In the genomic region with DNA sequence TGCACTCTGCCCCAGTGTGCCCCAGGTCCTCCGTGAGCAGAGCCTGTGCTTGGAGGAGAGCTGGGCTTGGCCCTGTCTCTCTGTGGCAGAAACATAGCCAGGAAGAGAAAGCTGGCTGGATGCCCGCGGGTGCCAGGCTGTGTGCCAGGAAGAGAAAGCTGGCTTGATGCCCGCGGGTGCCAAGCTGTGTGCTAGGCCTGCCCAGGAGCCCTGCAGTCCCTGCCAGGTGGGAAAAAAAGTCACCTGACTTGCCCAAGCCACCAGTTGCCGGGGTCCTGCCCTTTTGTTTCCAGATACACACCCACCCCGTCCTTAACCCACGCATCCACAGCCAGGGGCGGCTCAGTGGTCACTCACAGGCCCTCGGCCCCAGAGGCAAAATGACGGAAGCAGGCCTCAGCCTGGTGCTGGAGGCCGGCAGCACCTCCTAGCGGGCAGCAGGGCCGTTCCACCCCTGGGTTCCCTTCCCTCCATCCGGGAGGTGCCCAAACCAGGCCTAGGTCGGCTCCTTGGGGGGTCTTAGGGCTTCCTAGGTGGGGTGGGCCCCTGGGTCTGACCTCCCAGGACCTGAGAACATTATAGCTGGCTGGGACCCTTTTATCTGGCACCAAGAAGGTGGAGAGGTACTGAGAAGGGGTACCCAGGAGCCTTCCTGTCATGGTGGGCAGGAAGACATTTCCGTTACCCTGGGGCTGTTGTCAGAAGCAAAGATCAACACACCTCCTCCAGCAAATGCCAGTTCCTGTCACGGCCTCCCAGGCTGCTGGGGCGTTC, we compare ENCODE assay signal across 1 cellular context.
TF ChIP-seq lines count a peak whose summit lies in the region.

No MANE protein-coding gene starts in this region.

TF ChIP-seq in HepG2, 621 proteins besides CTCF, POLR2A, EP300 and RAD21 (continued from another document and continues in another):
- TF ChIP-seq, protein P1, sequence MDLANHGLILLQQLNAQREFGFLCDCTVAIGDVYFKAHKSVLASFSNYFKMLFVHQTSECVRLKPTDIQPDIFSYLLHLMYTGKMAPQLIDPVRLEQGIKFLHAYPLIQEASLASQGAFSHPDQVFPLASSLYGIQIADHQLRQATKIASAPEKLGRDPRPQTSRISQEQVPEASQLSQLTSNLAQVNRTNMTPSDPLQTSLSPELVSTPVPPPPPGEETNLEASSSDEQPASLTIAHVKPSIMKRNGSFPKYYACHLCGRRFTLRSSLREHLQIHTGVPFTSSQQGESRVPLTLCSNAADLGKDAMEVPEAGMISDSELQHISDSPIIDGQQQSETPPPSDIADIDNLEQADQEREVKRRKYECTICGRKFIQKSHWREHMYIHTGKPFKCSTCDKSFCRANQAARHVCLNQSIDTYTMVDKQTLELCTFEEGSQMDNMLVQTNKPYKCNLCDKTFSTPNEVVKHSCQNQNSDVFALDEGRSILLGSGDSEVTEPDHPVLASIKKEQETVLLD (CRISPR knock-in tag; IDR thresholded peaks at IDR 0.05; ENCODE audit: low read depth), result no peak
- TF ChIP-seq, protein P2, sequence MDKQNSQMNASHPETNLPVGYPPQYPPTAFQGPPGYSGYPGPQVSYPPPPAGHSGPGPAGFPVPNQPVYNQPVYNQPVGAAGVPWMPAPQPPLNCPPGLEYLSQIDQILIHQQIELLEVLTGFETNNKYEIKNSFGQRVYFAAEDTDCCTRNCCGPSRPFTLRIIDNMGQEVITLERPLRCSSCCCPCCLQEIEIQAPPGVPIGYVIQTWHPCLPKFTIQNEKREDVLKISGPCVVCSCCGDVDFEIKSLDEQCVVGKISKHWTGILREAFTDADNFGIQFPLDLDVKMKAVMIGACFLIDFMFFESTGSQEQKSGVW (CRISPR knock-in tag; IDR thresholded peaks at IDR 0.05; ENCODE audit: borderline replicate concordance), result no peak
- TF ChIP-seq, protein P3, sequence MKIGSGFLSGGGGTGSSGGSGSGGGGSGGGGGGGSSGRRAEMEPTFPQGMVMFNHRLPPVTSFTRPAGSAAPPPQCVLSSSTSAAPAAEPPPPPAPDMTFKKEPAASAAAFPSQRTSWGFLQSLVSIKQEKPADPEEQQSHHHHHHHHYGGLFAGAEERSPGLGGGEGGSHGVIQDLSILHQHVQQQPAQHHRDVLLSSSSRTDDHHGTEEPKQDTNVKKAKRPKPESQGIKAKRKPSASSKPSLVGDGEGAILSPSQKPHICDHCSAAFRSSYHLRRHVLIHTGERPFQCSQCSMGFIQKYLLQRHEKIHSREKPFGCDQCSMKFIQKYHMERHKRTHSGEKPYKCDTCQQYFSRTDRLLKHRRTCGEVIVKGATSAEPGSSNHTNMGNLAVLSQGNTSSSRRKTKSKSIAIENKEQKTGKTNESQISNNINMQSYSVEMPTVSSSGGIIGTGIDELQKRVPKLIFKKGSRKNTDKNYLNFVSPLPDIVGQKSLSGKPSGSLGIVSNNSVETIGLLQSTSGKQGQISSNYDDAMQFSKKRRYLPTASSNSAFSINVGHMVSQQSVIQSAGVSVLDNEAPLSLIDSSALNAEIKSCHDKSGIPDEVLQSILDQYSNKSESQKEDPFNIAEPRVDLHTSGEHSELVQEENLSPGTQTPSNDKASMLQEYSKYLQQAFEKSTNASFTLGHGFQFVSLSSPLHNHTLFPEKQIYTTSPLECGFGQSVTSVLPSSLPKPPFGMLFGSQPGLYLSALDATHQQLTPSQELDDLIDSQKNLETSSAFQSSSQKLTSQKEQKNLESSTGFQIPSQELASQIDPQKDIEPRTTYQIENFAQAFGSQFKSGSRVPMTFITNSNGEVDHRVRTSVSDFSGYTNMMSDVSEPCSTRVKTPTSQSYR (CRISPR knock-in tag; IDR thresholded peaks at IDR 0.05; ENCODE audit: borderline replicate concordance), result no peak
- TF ChIP-seq ZNF672 (CRISPR knock-in tag; IDR thresholded peaks at IDR 0.05) (no peak), MED8 (CRISPR knock-in tag; IDR thresholded peaks at IDR 0.05; ENCODE audit: insufficient replicate concordance) (no peak), STAT5B (CRISPR knock-in tag; IDR thresholded peaks at IDR 0.05) (no peak), NFKBIZ (CRISPR knock-in tag; IDR thresholded peaks at IDR 0.05) (0 out of 2 replicates have a peak, but pooled peaks have one; percentile 28), RCOR2 (CRISPR knock-in tag; IDR thresholded peaks at IDR 0.05) (no peak), ZFP82 (CRISPR knock-in tag; IDR thresholded peaks at IDR 0.05; ENCODE audit: borderline replicate concordance) (no peak), ZNF670 (CRISPR knock-in tag; IDR thresholded peaks at IDR 0.05; ENCODE audit: borderline replicate concordance) (no peak), REPIN1 (CRISPR knock-in tag; IDR thresholded peaks at IDR 0.05; ENCODE audit: borderline replicate concordance, low read depth) (no peak), JUN (CRISPR knock-in tag; IDR thresholded peaks at IDR 0.05) (no peak), YY1 (IDR thresholded peaks at IDR 0.05; ENCODE audit: insufficient read depth, insufficient replicate concordance, low read depth, low read length) (peak; percentile 78), ZNF446 (CRISPR knock-in tag; IDR thresholded peaks at IDR 0.05) (peak; percentile 50; the same call in 1 of the 2 replicates), ZNF33B (CRISPR knock-in tag; IDR thresholded peaks at IDR 0.05) (no peak), ZNF746 (CRISPR knock-in tag; IDR thresholded peaks at IDR 0.05) (no peak), TSC22D2 (CRISPR knock-in tag; IDR thresholded peaks at IDR 0.05; ENCODE audit: borderline replicate concordance) (no peak), ZBTB1 (CRISPR knock-in tag; IDR thresholded peaks at IDR 0.05; ENCODE audit: borderline replicate concordance) (no peak)
- TF ChIP-seq, protein P4, sequence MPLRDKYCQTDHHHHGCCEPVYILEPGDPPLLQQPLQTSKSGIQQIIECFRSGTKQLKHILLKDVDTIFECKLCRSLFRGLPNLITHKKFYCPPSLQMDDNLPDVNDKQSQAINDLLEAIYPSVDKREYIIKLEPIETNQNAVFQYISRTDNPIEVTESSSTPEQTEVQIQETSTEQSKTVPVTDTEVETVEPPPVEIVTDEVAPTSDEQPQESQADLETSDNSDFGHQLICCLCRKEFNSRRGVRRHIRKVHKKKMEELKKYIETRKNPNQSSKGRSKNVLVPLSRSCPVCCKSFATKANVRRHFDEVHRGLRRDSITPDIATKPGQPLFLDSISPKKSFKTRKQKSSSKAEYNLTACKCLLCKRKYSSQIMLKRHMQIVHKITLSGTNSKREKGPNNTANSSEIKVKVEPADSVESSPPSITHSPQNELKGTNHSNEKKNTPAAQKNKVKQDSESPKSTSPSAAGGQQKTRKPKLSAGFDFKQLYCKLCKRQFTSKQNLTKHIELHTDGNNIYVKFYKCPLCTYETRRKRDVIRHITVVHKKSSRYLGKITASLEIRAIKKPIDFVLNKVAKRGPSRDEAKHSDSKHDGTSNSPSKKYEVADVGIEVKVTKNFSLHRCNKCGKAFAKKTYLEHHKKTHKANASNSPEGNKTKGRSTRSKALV (CRISPR knock-in tag; IDR thresholded peaks at IDR 0.05), result 0 out of 2 replicates have a peak, but pooled peaks have one; percentile 39
- TF ChIP-seq, protein P5, sequence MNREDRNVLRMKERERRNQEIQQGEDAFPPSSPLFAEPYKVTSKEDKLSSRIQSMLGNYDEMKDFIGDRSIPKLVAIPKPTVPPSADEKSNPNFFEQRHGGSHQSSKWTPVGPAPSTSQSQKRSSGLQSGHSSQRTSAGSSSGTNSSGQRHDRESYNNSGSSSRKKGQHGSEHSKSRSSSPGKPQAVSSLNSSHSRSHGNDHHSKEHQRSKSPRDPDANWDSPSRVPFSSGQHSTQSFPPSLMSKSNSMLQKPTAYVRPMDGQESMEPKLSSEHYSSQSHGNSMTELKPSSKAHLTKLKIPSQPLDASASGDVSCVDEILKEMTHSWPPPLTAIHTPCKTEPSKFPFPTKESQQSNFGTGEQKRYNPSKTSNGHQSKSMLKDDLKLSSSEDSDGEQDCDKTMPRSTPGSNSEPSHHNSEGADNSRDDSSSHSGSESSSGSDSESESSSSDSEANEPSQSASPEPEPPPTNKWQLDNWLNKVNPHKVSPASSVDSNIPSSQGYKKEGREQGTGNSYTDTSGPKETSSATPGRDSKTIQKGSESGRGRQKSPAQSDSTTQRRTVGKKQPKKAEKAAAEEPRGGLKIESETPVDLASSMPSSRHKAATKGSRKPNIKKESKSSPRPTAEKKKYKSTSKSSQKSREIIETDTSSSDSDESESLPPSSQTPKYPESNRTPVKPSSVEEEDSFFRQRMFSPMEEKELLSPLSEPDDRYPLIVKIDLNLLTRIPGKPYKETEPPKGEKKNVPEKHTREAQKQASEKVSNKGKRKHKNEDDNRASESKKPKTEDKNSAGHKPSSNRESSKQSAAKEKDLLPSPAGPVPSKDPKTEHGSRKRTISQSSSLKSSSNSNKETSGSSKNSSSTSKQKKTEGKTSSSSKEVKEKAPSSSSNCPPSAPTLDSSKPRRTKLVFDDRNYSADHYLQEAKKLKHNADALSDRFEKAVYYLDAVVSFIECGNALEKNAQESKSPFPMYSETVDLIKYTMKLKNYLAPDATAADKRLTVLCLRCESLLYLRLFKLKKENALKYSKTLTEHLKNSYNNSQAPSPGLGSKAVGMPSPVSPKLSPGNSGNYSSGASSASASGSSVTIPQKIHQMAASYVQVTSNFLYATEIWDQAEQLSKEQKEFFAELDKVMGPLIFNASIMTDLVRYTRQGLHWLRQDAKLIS (CRISPR knock-in tag; IDR thresholded peaks at IDR 0.05), result no peak
- TF ChIP-seq, protein P6, sequence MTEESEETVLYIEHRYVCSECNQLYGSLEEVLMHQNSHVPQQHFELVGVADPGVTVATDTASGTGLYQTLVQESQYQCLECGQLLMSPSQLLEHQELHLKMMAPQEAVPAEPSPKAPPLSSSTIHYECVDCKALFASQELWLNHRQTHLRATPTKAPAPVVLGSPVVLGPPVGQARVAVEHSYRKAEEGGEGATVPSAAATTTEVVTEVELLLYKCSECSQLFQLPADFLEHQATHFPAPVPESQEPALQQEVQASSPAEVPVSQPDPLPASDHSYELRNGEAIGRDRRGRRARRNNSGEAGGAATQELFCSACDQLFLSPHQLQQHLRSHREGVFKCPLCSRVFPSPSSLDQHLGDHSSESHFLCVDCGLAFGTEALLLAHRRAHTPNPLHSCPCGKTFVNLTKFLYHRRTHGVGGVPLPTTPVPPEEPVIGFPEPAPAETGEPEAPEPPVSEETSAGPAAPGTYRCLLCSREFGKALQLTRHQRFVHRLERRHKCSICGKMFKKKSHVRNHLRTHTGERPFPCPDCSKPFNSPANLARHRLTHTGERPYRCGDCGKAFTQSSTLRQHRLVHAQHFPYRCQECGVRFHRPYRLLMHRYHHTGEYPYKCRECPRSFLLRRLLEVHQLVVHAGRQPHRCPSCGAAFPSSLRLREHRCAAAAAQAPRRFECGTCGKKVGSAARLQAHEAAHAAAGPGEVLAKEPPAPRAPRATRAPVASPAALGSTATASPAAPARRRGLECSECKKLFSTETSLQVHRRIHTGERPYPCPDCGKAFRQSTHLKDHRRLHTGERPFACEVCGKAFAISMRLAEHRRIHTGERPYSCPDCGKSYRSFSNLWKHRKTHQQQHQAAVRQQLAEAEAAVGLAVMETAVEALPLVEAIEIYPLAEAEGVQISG (CRISPR knock-in tag; IDR thresholded peaks at IDR 0.05), result no peak
- TF ChIP-seq, protein P7, sequence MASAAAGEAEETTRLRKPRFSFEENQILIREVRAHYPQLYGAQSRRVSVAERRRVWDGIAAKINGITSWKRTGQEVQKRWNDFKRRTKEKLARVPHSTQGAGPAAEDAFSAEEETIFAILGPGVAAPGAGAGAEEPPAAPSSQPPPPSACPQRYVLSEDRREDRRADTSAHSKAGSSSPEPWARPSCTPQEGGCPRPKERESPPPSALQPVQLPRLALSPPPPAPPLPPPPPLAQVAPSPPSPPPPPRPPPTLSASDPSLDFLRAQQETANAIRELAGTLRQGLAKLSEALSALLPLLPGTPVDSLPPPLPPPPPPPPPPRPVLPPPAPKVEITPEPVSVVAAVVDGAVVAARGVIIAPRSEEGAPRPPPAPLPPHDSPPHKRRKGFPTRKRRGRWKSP (CRISPR knock-in tag; IDR thresholded peaks at IDR 0.05), result no peak
- TF ChIP-seq, protein P8, sequence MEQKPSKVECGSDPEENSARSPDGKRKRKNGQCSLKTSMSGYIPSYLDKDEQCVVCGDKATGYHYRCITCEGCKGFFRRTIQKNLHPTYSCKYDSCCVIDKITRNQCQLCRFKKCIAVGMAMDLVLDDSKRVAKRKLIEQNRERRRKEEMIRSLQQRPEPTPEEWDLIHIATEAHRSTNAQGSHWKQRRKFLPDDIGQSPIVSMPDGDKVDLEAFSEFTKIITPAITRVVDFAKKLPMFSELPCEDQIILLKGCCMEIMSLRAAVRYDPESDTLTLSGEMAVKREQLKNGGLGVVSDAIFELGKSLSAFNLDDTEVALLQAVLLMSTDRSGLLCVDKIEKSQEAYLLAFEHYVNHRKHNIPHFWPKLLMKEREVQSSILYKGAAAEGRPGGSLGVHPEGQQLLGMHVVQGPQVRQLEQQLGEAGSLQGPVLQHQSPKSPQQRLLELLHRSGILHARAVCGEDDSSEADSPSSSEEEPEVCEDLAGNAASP (CRISPR knock-in tag; IDR thresholded peaks at IDR 0.05; ENCODE audit: borderline replicate concordance), result no peak
- TF ChIP-seq, protein P9, sequence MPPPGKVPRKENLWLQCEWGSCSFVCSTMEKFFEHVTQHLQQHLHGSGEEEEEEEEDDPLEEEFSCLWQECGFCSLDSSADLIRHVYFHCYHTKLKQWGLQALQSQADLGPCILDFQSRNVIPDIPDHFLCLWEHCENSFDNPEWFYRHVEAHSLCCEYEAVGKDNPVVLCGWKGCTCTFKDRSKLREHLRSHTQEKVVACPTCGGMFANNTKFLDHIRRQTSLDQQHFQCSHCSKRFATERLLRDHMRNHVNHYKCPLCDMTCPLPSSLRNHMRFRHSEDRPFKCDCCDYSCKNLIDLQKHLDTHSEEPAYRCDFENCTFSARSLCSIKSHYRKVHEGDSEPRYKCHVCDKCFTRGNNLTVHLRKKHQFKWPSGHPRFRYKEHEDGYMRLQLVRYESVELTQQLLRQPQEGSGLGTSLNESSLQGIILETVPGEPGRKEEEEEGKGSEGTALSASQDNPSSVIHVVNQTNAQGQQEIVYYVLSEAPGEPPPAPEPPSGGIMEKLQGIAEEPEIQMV (CRISPR knock-in tag; IDR thresholded peaks at IDR 0.05; ENCODE audit: low read depth), result 0 out of 2 replicates have a peak, but pooled peaks have one; percentile 57
- TF ChIP-seq, protein P10, sequence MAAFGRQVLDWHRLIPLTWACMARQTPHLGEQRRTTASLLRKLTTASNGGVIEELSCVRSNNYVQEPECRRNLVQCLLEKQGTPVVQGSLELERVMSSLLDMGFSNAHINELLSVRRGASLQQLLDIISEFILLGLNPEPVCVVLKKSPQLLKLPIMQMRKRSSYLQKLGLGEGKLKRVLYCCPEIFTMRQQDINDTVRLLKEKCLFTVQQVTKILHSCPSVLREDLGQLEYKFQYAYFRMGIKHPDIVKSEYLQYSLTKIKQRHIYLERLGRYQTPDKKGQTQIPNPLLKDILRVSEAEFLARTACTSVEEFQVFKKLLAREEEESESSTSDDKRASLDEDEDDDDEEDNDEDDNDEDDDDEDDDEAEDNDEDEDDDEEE (CRISPR knock-in tag; IDR thresholded peaks at IDR 0.05), result 0 out of 2 replicates have a peak, but pooled peaks have one; percentile 74
- TF ChIP-seq, protein P11, sequence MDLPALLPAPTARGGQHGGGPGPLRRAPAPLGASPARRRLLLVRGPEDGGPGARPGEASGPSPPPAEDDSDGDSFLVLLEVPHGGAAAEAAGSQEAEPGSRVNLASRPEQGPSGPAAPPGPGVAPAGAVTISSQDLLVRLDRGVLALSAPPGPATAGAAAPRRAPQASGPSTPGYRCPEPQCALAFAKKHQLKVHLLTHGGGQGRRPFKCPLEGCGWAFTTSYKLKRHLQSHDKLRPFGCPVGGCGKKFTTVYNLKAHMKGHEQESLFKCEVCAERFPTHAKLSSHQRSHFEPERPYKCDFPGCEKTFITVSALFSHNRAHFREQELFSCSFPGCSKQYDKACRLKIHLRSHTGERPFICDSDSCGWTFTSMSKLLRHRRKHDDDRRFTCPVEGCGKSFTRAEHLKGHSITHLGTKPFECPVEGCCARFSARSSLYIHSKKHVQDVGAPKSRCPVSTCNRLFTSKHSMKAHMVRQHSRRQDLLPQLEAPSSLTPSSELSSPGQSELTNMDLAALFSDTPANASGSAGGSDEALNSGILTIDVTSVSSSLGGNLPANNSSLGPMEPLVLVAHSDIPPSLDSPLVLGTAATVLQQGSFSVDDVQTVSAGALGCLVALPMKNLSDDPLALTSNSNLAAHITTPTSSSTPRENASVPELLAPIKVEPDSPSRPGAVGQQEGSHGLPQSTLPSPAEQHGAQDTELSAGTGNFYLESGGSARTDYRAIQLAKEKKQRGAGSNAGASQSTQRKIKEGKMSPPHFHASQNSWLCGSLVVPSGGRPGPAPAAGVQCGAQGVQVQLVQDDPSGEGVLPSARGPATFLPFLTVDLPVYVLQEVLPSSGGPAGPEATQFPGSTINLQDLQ (CRISPR knock-in tag; IDR thresholded peaks at IDR 0.05), result 0 out of 2 replicates have a peak, but pooled peaks have one; percentile 35
